ENCODE assay signal across 2 cellular contexts in the genomic region with DNA sequence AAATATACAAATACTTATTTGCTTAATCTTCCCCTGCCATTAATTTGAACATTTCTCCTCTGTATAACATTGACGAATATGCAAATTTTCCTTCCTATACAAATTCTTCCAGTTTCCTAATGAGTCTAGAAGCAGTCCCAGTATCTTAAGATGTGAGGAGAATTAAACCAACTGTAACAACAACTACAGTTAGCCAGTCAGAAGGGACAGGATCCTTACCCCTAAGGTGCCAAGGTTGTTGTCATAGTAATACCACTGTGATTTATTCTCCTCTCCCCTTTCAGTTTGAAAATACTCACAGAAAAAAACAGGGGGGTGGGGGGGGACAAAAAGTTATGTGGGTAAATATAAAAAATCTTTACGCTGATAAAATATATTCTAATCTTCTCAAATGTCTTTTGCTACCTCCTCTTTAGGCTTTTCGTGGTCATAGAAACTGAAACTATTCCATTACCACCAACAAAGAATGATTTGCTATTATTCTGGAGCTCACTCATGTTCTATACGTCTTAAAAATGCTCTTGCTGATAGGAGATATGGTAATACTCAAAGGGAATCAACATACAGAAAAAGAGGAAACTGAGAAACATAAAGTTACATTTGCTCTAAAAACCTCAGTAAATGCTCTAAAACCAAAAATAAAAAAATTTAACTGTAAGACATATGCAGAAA.
TF ChIP-seq lines count a peak whose summit lies in the region.

No MANE protein-coding gene starts in this region.

TF ChIP-seq in SK-N-SH, 30 proteins besides CTCF, POLR2A, EP300 and RAD21:
- TF ChIP-seq, protein P1, sequence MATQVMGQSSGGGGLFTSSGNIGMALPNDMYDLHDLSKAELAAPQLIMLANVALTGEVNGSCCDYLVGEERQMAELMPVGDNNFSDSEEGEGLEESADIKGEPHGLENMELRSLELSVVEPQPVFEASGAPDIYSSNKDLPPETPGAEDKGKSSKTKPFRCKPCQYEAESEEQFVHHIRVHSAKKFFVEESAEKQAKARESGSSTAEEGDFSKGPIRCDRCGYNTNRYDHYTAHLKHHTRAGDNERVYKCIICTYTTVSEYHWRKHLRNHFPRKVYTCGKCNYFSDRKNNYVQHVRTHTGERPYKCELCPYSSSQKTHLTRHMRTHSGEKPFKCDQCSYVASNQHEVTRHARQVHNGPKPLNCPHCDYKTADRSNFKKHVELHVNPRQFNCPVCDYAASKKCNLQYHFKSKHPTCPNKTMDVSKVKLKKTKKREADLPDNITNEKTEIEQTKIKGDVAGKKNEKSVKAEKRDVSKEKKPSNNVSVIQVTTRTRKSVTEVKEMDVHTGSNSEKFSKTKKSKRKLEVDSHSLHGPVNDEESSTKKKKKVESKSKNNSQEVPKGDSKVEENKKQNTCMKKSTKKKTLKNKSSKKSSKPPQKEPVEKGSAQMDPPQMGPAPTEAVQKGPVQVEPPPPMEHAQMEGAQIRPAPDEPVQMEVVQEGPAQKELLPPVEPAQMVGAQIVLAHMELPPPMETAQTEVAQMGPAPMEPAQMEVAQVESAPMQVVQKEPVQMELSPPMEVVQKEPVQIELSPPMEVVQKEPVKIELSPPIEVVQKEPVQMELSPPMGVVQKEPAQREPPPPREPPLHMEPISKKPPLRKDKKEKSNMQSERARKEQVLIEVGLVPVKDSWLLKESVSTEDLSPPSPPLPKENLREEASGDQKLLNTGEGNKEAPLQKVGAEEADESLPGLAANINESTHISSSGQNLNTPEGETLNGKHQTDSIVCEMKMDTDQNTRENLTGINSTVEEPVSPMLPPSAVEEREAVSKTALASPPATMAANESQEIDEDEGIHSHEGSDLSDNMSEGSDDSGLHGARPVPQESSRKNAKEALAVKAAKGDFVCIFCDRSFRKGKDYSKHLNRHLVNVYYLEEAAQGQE (IDR thresholded peaks at IDR 0.05; ENCODE audit: low read depth, low read length) = no peak
- TF ChIP-seq GATA2 (CRISPR knock-in tag; IDR thresholded peaks at IDR 0.05) = no peak
- no peak for TF ChIP-seq RXRA (IDR thresholded peaks at IDR 0.05; ENCODE audit: borderline replicate concordance, low read depth)
- no peak for TF ChIP-seq MXI1 (IDR thresholded peaks at IDR 0.05; ENCODE audit: low read depth, low read length)
- TF ChIP-seq, protein P2, sequence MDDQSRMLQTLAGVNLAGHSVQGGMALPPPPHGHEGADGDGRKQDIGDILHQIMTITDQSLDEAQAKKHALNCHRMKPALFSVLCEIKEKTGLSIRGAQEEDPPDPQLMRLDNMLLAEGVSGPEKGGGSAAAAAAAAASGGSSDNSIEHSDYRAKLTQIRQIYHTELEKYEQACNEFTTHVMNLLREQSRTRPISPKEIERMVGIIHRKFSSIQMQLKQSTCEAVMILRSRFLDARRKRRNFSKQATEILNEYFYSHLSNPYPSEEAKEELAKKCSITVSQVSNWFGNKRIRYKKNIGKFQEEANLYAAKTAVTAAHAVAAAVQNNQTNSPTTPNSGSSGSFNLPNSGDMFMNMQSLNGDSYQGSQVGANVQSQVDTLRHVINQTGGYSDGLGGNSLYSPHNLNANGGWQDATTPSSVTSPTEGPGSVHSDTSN (IDR thresholded peaks at IDR 0.05) = no peak

TF ChIP-seq in SK-N-SH treated with all-trans-retinoic acid at 6 μM for 48 hours, 23 proteins besides CTCF, POLR2A, EP300 and RAD21 (continued from another document):
- TF ChIP-seq, protein P3, sequence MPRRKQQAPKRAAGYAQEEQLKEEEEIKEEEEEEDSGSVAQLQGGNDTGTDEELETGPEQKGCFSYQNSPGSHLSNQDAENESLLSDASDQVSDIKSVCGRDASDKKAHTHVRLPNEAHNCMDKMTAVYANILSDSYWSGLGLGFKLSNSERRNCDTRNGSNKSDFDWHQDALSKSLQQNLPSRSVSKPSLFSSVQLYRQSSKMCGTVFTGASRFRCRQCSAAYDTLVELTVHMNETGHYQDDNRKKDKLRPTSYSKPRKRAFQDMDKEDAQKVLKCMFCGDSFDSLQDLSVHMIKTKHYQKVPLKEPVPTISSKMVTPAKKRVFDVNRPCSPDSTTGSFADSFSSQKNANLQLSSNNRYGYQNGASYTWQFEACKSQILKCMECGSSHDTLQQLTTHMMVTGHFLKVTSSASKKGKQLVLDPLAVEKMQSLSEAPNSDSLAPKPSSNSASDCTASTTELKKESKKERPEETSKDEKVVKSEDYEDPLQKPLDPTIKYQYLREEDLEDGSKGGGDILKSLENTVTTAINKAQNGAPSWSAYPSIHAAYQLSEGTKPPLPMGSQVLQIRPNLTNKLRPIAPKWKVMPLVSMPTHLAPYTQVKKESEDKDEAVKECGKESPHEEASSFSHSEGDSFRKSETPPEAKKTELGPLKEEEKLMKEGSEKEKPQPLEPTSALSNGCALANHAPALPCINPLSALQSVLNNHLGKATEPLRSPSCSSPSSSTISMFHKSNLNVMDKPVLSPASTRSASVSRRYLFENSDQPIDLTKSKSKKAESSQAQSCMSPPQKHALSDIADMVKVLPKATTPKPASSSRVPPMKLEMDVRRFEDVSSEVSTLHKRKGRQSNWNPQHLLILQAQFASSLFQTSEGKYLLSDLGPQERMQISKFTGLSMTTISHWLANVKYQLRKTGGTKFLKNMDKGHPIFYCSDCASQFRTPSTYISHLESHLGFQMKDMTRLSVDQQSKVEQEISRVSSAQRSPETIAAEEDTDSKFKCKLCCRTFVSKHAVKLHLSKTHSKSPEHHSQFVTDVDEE (CRISPR knock-in tag; IDR thresholded peaks at IDR 0.05) = no peak
- TF ChIP-seq TOX (CRISPR knock-in tag; IDR thresholded peaks at IDR 0.05; ENCODE audit: borderline replicate concordance) (no peak), OSR1 (CRISPR knock-in tag; IDR thresholded peaks at IDR 0.05) (no peak), RARB (CRISPR knock-in tag; IDR thresholded peaks at IDR 0.05) (no peak), SNAI2 (CRISPR knock-in tag; IDR thresholded peaks at IDR 0.05) (no peak), GLIS3 (CRISPR knock-in tag; IDR thresholded peaks at IDR 0.05) (no peak), ZC3H10 (CRISPR knock-in tag; IDR thresholded peaks at IDR 0.05) (no peak), ESRRG (CRISPR knock-in tag; IDR thresholded peaks at IDR 0.05) (no peak), ZNF565 (CRISPR knock-in tag; conservative IDR thresholded peaks at IDR 0.05; ENCODE audit: low read depth) (no peak), CSDC2 (CRISPR knock-in tag; IDR thresholded peaks at IDR 0.05) (no peak)
- TF ChIP-seq, protein P4, sequence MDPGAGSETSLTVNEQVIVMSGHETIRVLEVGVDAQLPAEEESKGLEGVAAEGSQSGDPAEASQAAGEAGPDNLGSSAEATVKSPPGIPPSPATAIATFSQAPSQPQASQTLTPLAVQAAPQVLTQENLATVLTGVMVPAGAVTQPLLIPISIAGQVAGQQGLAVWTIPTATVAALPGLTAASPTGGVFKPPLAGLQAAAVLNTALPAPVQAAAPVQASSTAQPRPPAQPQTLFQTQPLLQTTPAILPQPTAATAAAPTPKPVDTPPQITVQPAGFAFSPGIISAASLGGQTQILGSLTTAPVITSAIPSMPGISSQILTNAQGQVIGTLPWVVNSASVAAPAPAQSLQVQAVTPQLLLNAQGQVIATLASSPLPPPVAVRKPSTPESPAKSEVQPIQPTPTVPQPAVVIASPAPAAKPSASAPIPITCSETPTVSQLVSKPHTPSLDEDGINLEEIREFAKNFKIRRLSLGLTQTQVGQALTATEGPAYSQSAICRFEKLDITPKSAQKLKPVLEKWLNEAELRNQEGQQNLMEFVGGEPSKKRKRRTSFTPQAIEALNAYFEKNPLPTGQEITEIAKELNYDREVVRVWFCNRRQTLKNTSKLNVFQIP (CRISPR knock-in tag; IDR thresholded peaks at IDR 0.05; ENCODE audit: borderline replicate concordance, low read depth) = no peak
TF ChIP-seq in SK-N-SH treated with all-trans-retinoic acid at 6 μM for 48 hours: peak in this region for 0.
